ENCODE assay signal across 15 cellular contexts in genomic region chr15:51708013-51708412, GRCh38. TPM values are rescaled to one million over a fixed set of nuclear protein-coding genes. Genes with fewer than 3 reads are reported as not detected.
DNase-seq lines count a peak whose midpoint lies in the region; ATAC-seq and TF ChIP-seq lines count a peak whose summit lies in the region.
"Had no signal": no experiment of that assay in that cellular context is flagged by ENCODE, and none has a peak within 500 bp of the region (broad histone marks: within the 10 kb centered on the region; RNA-seq: fewer than 3 reads in every experiment).

No MANE protein-coding gene starts in this region.

- no peaks in the 10 kb centered on the region for H3K4me1 Mint-ChIP-seq in CD4-positive, alpha-beta memory T cell
- H3K4me1 Mint-ChIP-seq: brain, memory B cell had no signal

- no peak for TF ChIP-seq CTCF in VCaP (conservative IDR thresholded peaks at IDR 0.05)

- H3K4me1 ChIP-seq in mucosa of rectum (ENCODE audit: control insufficient read depth in 2 of 2, insufficient read depth in 2 of 2, low read length in 2 of 2): peaks cover 5% of the 10 kb centered on the region in 2 donors
- H3K4me1 ChIP-seq in CD4-positive, alpha-beta memory T cell (ENCODE audit: insufficient read depth, low read length): no peaks in the 10 kb centered on the region

- no peaks in the 10 kb centered on the region for H3K36me3 Mint-ChIP-seq in CD4-positive, alpha-beta memory T cell
- H3K36me3 Mint-ChIP-seq: memory B cell had no signal

- H3K27ac ChIP-seq in VCaP: peak overlapping the region; percentile 89
- H3K27ac ChIP-seq in mucosa of rectum (ENCODE audit: low read depth in 2 of 2, low read length in 2 of 2): peak overlapping the region; percentile 18 to 52
- no peak overlapping the region for H3K27ac ChIP-seq in CD4-positive, alpha-beta memory T cell (ENCODE audit: low read depth, low read length)
- H3K27ac ChIP-seq: neutrophil had no signal

- POLR2A ChIA-PET in CD4-positive, alpha-beta memory T cell (lab: Charles Lee; ENCODE audit: partially characterized antibody): no interaction called here

- ATAC-seq in GM21528 (IDR thresholded peaks at IDR 0.05; ENCODE audit: low FRiP score, unreplicated experiment): no peak

- no peak overlapping the region for H3K9ac ChIP-seq in mucosa of rectum (ENCODE audit: low read depth in 1 of 2, low read length in 2 of 2)

- H3K4me3 Mint-ChIP-seq in CD4-positive, alpha-beta memory T cell: no peak overlapping the region
- H3K4me3 Mint-ChIP-seq: brain, memory B cell had no signal

- DNase-seq in Ammon's horn (ENCODE audit: low spot score) (peak; percentile 23), NCI-H1105 (lab: John Stamatoyannopoulos, UW) (peak; percentile 2), HUDEP-2 (lab: John Stamatoyannopoulos, UW; ENCODE audit: unreplicated experiment in 76 of 76) (no peak), NCI-H446 treated with DMSO at 0.1 percent for 48 hours (lab: John Stamatoyannopoulos, UW) (no peak)
- no peak for DNase-seq in CD4-positive, alpha-beta memory T cell
- DNase-seq: activated naive CD4-positive, alpha-beta T cell treated with Interleukin-2 at 50 U/mL for 16 hours; AML-193; NCI-H2227 treated with DMSO at 0.1 percent for 48 hours; stomach had no signal

- H3K27ac Mint-ChIP-seq in CD4-positive, alpha-beta memory T cell: no peak overlapping the region
- H3K27ac Mint-ChIP-seq: memory B cell had no signal

- intact Hi-C loops in CD4-positive, alpha-beta memory T cell (cut with micrococcal nuclease): no loop called here

- no peaks in the 10 kb centered on the region for H3K9me3 Mint-ChIP-seq in CD4-positive, alpha-beta memory T cell
- H3K9me3 Mint-ChIP-seq: brain, memory B cell had no signal

- H3K27me3 Mint-ChIP-seq in CD4-positive, alpha-beta memory T cell: peaks cover 2 to 4% of the 10 kb centered on the region in 2 donors

- H3K9me3 ChIP-seq in mucosa of rectum (ENCODE audit: control insufficient read depth in 2 of 2, low read length in 2 of 2): no peaks in the 10 kb centered on the region
- H3K9me3 ChIP-seq in CD4-positive, alpha-beta memory T cell (ENCODE audit: control insufficient read depth in 1 of 2, low read length in 2 of 2): no peaks in the 10 kb centered on the region
- H3K9me3 ChIP-seq: neutrophil, stomach had no signal

- no peaks in the 10 kb centered on the region for H3K36me3 ChIP-seq in mucosa of rectum (ENCODE audit: control insufficient read depth in 2 of 2, insufficient read depth in 2 of 2, low read length in 2 of 2)
- no peaks in the 10 kb centered on the region for H3K36me3 ChIP-seq in CD4-positive, alpha-beta memory T cell (ENCODE audit: insufficient read depth, low read length)
- H3K36me3 ChIP-seq: neutrophil, stomach had no signal

- H3K4me3 ChIP-seq in mucosa of rectum (ENCODE audit: low read length in 2 of 2): peak overlapping the region; percentile 24 to 45
- H3K4me3 ChIP-seq in CD4-positive, alpha-beta memory T cell (ENCODE audit: low read length in 2 of 2): no peak overlapping the region
- H3K4me3 ChIP-seq: stomach had no signal

- no peaks in the 10 kb centered on the region for H3K27me3 ChIP-seq in mucosa of rectum (ENCODE audit: control insufficient read depth in 2 of 2, insufficient read depth in 2 of 2, low read length in 2 of 2)
- no peaks in the 10 kb centered on the region for H3K27me3 ChIP-seq in CD4-positive, alpha-beta memory T cell (ENCODE audit: insufficient read depth, low read length)
- H3K27me3 ChIP-seq: stomach had no signal

- CTCF ChIA-PET in CD4-positive, alpha-beta memory T cell (lab: Charles Lee; ENCODE audit: partially characterized antibody): interaction anchor here (2.5 kb wide), 1 partner anchor 69 kb away, joined by 7 read pairs; no protein-coding TSS in a partner anchor

RNA-seq across cellular contexts. Expression of gene SCG3, which starts 26.7 kb away (rescaled TPM):
- total RNA-seq in CD4-positive, alpha-beta memory T cell: not detected
- polyA plus RNA-seq in CD4-positive, alpha-beta memory T cell: not detected

RNA-seq across cellular contexts. Expression of gene LYSMD2, which starts 29.4 kb away (rescaled TPM):
- 10 to 100 TPM; 33.0 to 35.2 TPM for total RNA-seq in CD4-positive, alpha-beta memory T cell
- polyA plus RNA-seq in CD4-positive, alpha-beta memory T cell: 10 to 100 TPM; 63.0 to 70.8 TPM

RNA-seq across cellular contexts. Expression of gene TMOD2, which starts 43.4 kb away (rescaled TPM):
- total RNA-seq in CD4-positive, alpha-beta memory T cell: 10 to 100 TPM; 20.0 to 20.3 TPM
- polyA plus RNA-seq in CD4-positive, alpha-beta memory T cell: 1 to 10 TPM; 1.4 to 2.8 TPM

Comparison
In these comparisons a context has a peak if more than half of its experiments do, and no peak if none do; other contexts are left out.
1. DNase-seq: peak in Ammon's horn (single experiment) and NCI-H1105 (single experiment); none in HUDEP-2 (0 of 76), CD4-positive, alpha-beta memory T cell (0 of 5) and NCI-H446 treated with DMSO at 0.1 percent for 48 hours (single experiment).
2. H3K4me3 ChIP-seq: peak in mucosa of rectum (2 of 2); none in CD4-positive, alpha-beta memory T cell (0 of 2).